29 cellular contexts compared by ENCODE assay signal in the genomic region with DNA sequence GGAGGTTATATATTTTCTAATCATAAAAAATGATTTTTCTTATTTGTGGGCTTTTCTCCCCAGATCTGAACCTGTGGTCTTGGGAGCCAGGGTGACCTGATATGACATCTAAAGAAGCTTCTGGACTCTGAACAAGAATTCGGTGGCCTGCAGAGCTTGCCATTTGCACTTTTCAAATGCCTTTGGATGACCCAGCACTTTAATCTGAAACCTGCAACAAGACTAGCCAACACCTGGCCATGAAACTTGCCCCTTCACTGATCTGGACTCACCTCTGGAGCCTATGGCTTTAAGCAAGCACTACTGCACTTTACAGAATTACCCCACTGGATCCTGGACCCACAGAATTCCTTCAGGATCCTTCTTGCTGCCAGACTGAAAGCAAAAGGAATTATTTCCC.
"Had no signal": no experiment of that assay in that cellular context is flagged by ENCODE, and none has a peak within 500 bp of the region (broad histone marks: within the 10 kb centered on the region; RNA-seq: fewer than 3 reads in every experiment).

No MANE protein-coding gene starts in this region.

- H3K36me3 ChIP-seq: breast epithelium, Peyer's patch had no signal

- FAIRE-seq: astrocyte, TTC549 had no signal

- H3K27me3 ChIP-seq: body of pancreas, breast epithelium, Peyer's patch had no signal

- H3K4me3 Mint-ChIP-seq: activated CD4-positive, alpha-beta T cell treated with anti-CD3 and anti-CD28 coated beads, Interleukin-2, amount 10 ng/mL, durations not matched to agents 24 days and 14 days; activated CD8-positive, alpha-beta T cell treated with anti-CD3 and anti-CD28 coated beads for 36 hours; activated naive CD4-positive, alpha-beta T cell treated with anti-CD3 and anti-CD28 coated beads, Interleukin-2, amount 50 U/mL, for 24 hours; activated naive CD8-positive, alpha-beta T cell treated with anti-CD3 and anti-CD28 coated beads, Interleukin-2, amount 10 ng/mL, durations not matched to agents 7 days and 5 days; activated T-cell treated with anti-CD3 and anti-CD28 coated beads, Interleukin-2, amount 50 U/mL, for 72 hours; activated T-helper 17 cell treated with anti-CD3 and anti-CD28 coated beads, Interleukin-2, amount 50 U/mL, for 72 hours; T-helper 2 cell treated with Interferon-gamma antibody and Interleukin-4, amounts not matched to agents 5 μg/mL and 100 μg/mL, for 36 hours had no signal

- H3K9me3 ChIP-seq: body of pancreas, breast epithelium, Peyer's patch had no signal

- ATAC-seq: activated T-cell treated with anti-CD3 and anti-CD28 coated beads, Interleukin-2, amount 50 U/mL, for 72 hours; activated T-helper 17 cell treated with anti-CD3 and anti-CD28 coated beads, Interleukin-2, amount 50 U/mL, for 72 hours; body of pancreas; PC-3 had no signal

- H3K4me1 ChIP-seq: body of pancreas, breast epithelium, Peyer's patch had no signal

- DNase-seq: activated CD4-positive, alpha-beta T cell treated with anti-CD3 and anti-CD28 coated beads, Interleukin-2, amount 10 ng/mL, durations not matched to agents 24 days and 14 days; activated CD4-positive, alpha-beta T cell treated with anti-CD3 and anti-CD28 coated beads, Interleukin-2, amount 50 U/mL, for 4 hours; activated CD8-positive, alpha-beta T cell treated with anti-CD3 and anti-CD28 coated beads for 36 hours; activated effector memory CD4-positive, alpha-beta T cell treated with anti-CD3 and anti-CD28 coated beads, Interleukin-2, amount 50 U/mL, for 16 hours; activated naive CD4-positive, alpha-beta T cell; activated naive CD8-positive, alpha-beta T cell treated with anti-CD3 and anti-CD28 coated beads, Interleukin-2, amount 10 ng/mL, durations not matched to agents 7 days and 5 days; activated T-cell treated with anti-CD3 and anti-CD28 coated beads, Interleukin-2, amount 50 U/mL, for 1 hour; activated T-cell treated with anti-CD3 and anti-CD28 coated beads, Interleukin-2, amount 50 U/mL, for 72 hours; body of pancreas; Kasumi-1; KBM-7; MM.1S; MV-4-11; NCI-H1092; NCI-H1436 treated with DMSO at 0.1 percent for 48 hours; NCI-H1694 treated with DMSO at 0.1 percent for 48 hours; NCI-H2029; NCI-H345; NCI-H524 treated with DMSO at 0.1 percent for 48 hours; PC-3; Peyer's patch; Right ventricle myocardium superior had no signal

- H3K27ac ChIP-seq: body of pancreas, breast epithelium, Peyer's patch, SK-N-MC had no signal

- H3K27ac Mint-ChIP-seq: activated CD4-positive, alpha-beta T cell treated with anti-CD3 and anti-CD28 coated beads, Interleukin-2, amount 10 ng/mL, durations not matched to agents 24 days and 14 days; activated CD8-positive, alpha-beta T cell treated with anti-CD3 and anti-CD28 coated beads for 36 hours; activated naive CD4-positive, alpha-beta T cell treated with anti-CD3 and anti-CD28 coated beads, Interleukin-2, amount 50 U/mL, for 24 hours; activated naive CD8-positive, alpha-beta T cell treated with anti-CD3 and anti-CD28 coated beads, Interleukin-2, amount 10 ng/mL, durations not matched to agents 7 days and 5 days; activated T-cell treated with anti-CD3 and anti-CD28 coated beads, Interleukin-2, amount 50 U/mL, for 72 hours; activated T-helper 17 cell treated with anti-CD3 and anti-CD28 coated beads, Interleukin-2, amount 50 U/mL, for 72 hours; T-helper 2 cell treated with Interferon-gamma antibody and Interleukin-4, amounts not matched to agents 5 μg/mL and 100 μg/mL, for 36 hours had no signal

- H3K27me3 Mint-ChIP-seq: activated CD4-positive, alpha-beta T cell treated with anti-CD3 and anti-CD28 coated beads, Interleukin-2, amount 10 ng/mL, durations not matched to agents 24 days and 14 days; activated CD8-positive, alpha-beta T cell treated with anti-CD3 and anti-CD28 coated beads for 36 hours; activated naive CD4-positive, alpha-beta T cell treated with anti-CD3 and anti-CD28 coated beads, Interleukin-2, amount 50 U/mL, for 24 hours; activated naive CD8-positive, alpha-beta T cell treated with anti-CD3 and anti-CD28 coated beads, Interleukin-2, amount 10 ng/mL, durations not matched to agents 7 days and 5 days; activated T-helper 17 cell treated with anti-CD3 and anti-CD28 coated beads, Interleukin-2, amount 50 U/mL, for 72 hours had no signal

- H3K36me3 Mint-ChIP-seq: activated naive CD4-positive, alpha-beta T cell treated with anti-CD3 and anti-CD28 coated beads, Interleukin-2, amount 50 U/mL, for 24 hours had no signal

- H3K9me3 Mint-ChIP-seq: activated CD4-positive, alpha-beta T cell treated with anti-CD3 and anti-CD28 coated beads, Interleukin-2, amount 10 ng/mL, durations not matched to agents 24 days and 14 days; activated naive CD4-positive, alpha-beta T cell treated with anti-CD3 and anti-CD28 coated beads, Interleukin-2, amount 50 U/mL, for 24 hours; activated T-cell treated with anti-CD3 and anti-CD28 coated beads, Interleukin-2, amount 50 U/mL, for 72 hours; activated T-helper 17 cell treated with anti-CD3 and anti-CD28 coated beads, Interleukin-2, amount 50 U/mL, for 72 hours had no signal

- H3K4me3 ChIP-seq: body of pancreas, breast epithelium, Peyer's patch, SK-N-MC had no signal
